ENCODE assay signal across 2 cellular contexts in the genomic region with DNA sequence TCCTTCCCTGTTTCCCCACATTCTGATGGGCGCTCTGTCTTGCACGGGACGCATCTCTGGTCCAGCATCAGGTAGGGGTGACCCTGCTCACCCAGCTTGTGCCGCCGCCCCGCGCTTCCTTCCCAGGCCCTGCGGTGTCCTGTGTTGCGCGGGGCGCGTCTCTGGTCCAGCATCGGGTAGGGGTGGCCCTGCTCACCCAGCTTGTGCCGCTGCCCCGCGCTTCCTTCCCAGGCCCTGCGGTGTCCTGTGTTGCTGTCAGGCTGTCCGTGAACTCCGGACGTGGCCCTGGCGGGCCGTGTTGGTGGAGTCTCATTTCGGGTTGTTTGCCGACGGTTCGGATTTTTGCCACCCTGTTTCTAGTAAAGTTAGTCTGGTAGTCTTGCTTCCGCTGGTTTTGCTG.
TF ChIP-seq lines count a peak whose summit lies in the region.

No MANE protein-coding gene starts in this region.

TF ChIP-seq in HepG2, 621 proteins besides CTCF, POLR2A, EP300 and RAD21 (continued from another document):
- TF ChIP-seq, protein P1, sequence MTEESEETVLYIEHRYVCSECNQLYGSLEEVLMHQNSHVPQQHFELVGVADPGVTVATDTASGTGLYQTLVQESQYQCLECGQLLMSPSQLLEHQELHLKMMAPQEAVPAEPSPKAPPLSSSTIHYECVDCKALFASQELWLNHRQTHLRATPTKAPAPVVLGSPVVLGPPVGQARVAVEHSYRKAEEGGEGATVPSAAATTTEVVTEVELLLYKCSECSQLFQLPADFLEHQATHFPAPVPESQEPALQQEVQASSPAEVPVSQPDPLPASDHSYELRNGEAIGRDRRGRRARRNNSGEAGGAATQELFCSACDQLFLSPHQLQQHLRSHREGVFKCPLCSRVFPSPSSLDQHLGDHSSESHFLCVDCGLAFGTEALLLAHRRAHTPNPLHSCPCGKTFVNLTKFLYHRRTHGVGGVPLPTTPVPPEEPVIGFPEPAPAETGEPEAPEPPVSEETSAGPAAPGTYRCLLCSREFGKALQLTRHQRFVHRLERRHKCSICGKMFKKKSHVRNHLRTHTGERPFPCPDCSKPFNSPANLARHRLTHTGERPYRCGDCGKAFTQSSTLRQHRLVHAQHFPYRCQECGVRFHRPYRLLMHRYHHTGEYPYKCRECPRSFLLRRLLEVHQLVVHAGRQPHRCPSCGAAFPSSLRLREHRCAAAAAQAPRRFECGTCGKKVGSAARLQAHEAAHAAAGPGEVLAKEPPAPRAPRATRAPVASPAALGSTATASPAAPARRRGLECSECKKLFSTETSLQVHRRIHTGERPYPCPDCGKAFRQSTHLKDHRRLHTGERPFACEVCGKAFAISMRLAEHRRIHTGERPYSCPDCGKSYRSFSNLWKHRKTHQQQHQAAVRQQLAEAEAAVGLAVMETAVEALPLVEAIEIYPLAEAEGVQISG (CRISPR knock-in tag; IDR thresholded peaks at IDR 0.05): no peak

TF ChIP-seq in WTC11, 78 proteins besides CTCF, POLR2A, EP300 and RAD21 (continued from another document):
- TF ChIP-seq, protein P2, sequence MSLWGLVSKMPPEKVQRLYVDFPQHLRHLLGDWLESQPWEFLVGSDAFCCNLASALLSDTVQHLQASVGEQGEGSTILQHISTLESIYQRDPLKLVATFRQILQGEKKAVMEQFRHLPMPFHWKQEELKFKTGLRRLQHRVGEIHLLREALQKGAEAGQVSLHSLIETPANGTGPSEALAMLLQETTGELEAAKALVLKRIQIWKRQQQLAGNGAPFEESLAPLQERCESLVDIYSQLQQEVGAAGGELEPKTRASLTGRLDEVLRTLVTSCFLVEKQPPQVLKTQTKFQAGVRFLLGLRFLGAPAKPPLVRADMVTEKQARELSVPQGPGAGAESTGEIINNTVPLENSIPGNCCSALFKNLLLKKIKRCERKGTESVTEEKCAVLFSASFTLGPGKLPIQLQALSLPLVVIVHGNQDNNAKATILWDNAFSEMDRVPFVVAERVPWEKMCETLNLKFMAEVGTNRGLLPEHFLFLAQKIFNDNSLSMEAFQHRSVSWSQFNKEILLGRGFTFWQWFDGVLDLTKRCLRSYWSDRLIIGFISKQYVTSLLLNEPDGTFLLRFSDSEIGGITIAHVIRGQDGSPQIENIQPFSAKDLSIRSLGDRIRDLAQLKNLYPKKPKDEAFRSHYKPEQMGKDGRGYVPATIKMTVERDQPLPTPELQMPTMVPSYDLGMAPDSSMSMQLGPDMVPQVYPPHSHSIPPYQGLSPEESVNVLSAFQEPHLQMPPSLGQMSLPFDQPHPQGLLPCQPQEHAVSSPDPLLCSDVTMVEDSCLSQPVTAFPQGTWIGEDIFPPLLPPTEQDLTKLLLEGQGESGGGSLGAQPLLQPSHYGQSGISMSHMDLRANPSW (CRISPR knock-in tag; conservative IDR thresholded peaks at IDR 0.05; ENCODE audit: low read depth): no peak
- TF ChIP-seq ATF6 (CRISPR knock-in tag; IDR thresholded peaks at IDR 0.05) (no peak), ATF3 (CRISPR knock-in tag; conservative IDR thresholded peaks at IDR 0.05) (no peak), JAZF1 (CRISPR knock-in tag; IDR thresholded peaks at IDR 0.05) (no peak), RORB (CRISPR knock-in tag; IDR thresholded peaks at IDR 0.05) (no peak), ESRRA (CRISPR knock-in tag; IDR thresholded peaks at IDR 0.05; ENCODE audit: borderline replicate concordance) (no peak), ZNF396 (CRISPR knock-in tag; IDR thresholded peaks at IDR 0.05; ENCODE audit: borderline replicate concordance) (no peak), FOXK1 (CRISPR knock-in tag; IDR thresholded peaks at IDR 0.05) (no peak), ZNF121 (CRISPR knock-in tag; IDR thresholded peaks at IDR 0.05) (no peak), ZBTB21 (CRISPR knock-in tag; IDR thresholded peaks at IDR 0.05; ENCODE audit: borderline replicate concordance) (no peak), NR1H2 (CRISPR knock-in tag; IDR thresholded peaks at IDR 0.05) (no peak), ZNF281 (CRISPR knock-in tag; IDR thresholded peaks at IDR 0.05) (no peak)
- TF ChIP-seq, protein P3, sequence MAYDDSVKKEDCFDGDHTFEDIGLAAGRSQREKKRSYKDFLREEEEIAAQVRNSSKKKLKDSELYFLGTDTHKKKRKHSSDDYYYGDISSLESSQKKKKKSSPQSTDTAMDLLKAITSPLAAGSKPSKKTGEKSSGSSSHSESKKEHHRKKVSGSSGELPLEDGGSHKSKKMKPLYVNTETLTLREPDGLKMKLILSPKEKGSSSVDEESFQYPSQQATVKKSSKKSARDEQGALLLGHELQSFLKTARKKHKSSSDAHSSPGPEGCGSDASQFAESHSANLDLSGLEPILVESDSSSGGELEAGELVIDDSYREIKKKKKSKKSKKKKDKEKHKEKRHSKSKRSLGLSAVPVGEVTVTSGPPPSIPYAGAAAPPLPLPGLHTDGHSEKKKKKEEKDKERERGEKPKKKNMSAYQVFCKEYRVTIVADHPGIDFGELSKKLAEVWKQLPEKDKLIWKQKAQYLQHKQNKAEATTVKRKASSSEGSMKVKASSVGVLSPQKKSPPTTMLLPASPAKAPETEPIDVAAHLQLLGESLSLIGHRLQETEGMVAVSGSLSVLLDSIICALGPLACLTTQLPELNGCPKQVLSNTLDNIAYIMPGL (CRISPR knock-in tag; IDR thresholded peaks at IDR 0.05): no peak
- TF ChIP-seq, protein P4, sequence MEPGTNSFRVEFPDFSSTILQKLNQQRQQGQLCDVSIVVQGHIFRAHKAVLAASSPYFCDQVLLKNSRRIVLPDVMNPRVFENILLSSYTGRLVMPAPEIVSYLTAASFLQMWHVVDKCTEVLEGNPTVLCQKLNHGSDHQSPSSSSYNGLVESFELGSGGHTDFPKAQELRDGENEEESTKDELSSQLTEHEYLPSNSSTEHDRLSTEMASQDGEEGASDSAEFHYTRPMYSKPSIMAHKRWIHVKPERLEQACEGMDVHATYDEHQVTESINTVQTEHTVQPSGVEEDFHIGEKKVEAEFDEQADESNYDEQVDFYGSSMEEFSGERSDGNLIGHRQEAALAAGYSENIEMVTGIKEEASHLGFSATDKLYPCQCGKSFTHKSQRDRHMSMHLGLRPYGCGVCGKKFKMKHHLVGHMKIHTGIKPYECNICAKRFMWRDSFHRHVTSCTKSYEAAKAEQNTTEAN (CRISPR knock-in tag; IDR thresholded peaks at IDR 0.05): no peak
- TF ChIP-seq, protein P5, sequence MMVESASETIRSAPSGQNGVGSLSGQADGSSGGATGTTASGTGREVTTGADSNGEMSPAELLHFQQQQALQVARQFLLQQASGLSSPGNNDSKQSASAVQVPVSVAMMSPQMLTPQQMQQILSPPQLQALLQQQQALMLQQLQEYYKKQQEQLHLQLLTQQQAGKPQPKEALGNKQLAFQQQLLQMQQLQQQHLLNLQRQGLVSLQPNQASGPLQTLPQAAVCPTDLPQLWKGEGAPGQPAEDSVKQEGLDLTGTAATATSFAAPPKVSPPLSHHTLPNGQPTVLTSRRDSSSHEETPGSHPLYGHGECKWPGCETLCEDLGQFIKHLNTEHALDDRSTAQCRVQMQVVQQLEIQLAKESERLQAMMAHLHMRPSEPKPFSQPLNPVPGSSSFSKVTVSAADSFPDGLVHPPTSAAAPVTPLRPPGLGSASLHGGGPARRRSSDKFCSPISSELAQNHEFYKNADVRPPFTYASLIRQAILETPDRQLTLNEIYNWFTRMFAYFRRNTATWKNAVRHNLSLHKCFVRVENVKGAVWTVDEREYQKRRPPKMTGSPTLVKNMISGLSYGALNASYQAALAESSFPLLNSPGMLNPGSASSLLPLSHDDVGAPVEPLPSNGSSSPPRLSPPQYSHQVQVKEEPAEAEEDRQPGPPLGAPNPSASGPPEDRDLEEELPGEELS (CRISPR knock-in tag; IDR thresholded peaks at IDR 0.05): no peak
- TF ChIP-seq, protein P6, sequence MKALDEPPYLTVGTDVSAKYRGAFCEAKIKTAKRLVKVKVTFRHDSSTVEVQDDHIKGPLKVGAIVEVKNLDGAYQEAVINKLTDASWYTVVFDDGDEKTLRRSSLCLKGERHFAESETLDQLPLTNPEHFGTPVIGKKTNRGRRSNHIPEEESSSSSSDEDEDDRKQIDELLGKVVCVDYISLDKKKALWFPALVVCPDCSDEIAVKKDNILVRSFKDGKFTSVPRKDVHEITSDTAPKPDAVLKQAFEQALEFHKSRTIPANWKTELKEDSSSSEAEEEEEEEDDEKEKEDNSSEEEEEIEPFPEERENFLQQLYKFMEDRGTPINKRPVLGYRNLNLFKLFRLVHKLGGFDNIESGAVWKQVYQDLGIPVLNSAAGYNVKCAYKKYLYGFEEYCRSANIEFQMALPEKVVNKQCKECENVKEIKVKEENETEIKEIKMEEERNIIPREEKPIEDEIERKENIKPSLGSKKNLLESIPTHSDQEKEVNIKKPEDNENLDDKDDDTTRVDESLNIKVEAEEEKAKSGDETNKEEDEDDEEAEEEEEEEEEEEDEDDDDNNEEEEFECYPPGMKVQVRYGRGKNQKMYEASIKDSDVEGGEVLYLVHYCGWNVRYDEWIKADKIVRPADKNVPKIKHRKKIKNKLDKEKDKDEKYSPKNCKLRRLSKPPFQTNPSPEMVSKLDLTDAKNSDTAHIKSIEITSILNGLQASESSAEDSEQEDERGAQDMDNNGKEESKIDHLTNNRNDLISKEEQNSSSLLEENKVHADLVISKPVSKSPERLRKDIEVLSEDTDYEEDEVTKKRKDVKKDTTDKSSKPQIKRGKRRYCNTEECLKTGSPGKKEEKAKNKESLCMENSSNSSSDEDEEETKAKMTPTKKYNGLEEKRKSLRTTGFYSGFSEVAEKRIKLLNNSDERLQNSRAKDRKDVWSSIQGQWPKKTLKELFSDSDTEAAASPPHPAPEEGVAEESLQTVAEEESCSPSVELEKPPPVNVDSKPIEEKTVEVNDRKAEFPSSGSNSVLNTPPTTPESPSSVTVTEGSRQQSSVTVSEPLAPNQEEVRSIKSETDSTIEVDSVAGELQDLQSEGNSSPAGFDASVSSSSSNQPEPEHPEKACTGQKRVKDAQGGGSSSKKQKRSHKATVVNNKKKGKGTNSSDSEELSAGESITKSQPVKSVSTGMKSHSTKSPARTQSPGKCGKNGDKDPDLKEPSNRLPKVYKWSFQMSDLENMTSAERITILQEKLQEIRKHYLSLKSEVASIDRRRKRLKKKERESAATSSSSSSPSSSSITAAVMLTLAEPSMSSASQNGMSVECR (CRISPR knock-in tag; IDR thresholded peaks at IDR 0.05; ENCODE audit: borderline replicate concordance): no peak
- TF ChIP-seq, protein P7, sequence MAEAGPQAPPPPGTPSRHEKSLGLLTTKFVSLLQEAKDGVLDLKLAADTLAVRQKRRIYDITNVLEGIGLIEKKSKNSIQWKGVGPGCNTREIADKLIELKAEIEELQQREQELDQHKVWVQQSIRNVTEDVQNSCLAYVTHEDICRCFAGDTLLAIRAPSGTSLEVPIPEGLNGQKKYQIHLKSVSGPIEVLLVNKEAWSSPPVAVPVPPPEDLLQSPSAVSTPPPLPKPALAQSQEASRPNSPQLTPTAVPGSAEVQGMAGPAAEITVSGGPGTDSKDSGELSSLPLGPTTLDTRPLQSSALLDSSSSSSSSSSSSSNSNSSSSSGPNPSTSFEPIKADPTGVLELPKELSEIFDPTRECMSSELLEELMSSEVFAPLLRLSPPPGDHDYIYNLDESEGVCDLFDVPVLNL (CRISPR knock-in tag; IDR thresholded peaks at IDR 0.05; ENCODE audit: borderline replicate concordance, low read depth): no peak
- TF ChIP-seq, protein P8, sequence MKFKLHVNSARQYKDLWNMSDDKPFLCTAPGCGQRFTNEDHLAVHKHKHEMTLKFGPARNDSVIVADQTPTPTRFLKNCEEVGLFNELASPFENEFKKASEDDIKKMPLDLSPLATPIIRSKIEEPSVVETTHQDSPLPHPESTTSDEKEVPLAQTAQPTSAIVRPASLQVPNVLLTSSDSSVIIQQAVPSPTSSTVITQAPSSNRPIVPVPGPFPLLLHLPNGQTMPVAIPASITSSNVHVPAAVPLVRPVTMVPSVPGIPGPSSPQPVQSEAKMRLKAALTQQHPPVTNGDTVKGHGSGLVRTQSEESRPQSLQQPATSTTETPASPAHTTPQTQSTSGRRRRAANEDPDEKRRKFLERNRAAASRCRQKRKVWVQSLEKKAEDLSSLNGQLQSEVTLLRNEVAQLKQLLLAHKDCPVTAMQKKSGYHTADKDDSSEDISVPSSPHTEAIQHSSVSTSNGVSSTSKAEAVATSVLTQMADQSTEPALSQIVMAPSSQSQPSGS (CRISPR knock-in tag; IDR thresholded peaks at IDR 0.05; ENCODE audit: borderline replicate concordance, low read depth): no peak
